ENCODE assay signal across 19 cellular contexts in genomic region chr9:133075925-133076324, GRCh38. TPM values are rescaled to one million over a fixed set of nuclear protein-coding genes. Genes with fewer than 3 reads are reported as not detected.
DNase-seq lines count a peak whose midpoint lies in the region; ATAC-seq, FAIRE-seq and TF ChIP-seq lines count a peak whose summit lies in the region.
"Had no signal": no experiment of that assay in that cellular context is flagged by ENCODE, and none has a peak within 500 bp of the region (broad histone marks: within the 10 kb centered on the region; RNA-seq: fewer than 3 reads in every experiment).

No MANE protein-coding gene starts in this region.

- no peak for FAIRE-seq in bronchial epithelial cell (lab: Jason Lieb, UNC)
- FAIRE-seq: keratinocyte had no signal

- H3K14ac ChIP-seq in mesenchymal stem cell (ENCODE audit: low read length in 2 of 2): no peak overlapping the region

- ATAC-seq in activated CD8-positive, alpha-beta memory T cell treated with anti-CD3 and anti-CD28 coated beads, Interleukin-2, amount 10 ng/mL, durations not matched to agents 7 days and 5 days: no peak
- ATAC-seq in WTC11: no peak
- ATAC-seq: HCT116, upper lobe of right lung had no signal

- H3K4me1 Mint-ChIP-seq in activated CD8-positive, alpha-beta memory T cell treated with anti-CD3 and anti-CD28 coated beads, Interleukin-2, amount 10 ng/mL, durations not matched to agents 7 days and 5 days: no peaks in the 10 kb centered on the region
- H3K4me1 Mint-ChIP-seq in WTC11: peaks cover 14% of the 10 kb centered on the region
- H3K4me1 Mint-ChIP-seq: neural crest cell had no signal

- H3K4me1 ChIP-seq in mesenchymal stem cell (ENCODE audit: control insufficient read depth, insufficient read depth, low read depth, low read length) (peaks cover 6% of the 10 kb centered on the region), OCI-LY7 (ENCODE audit: insufficient read depth, low read length, poor library complexity, severe bottlenecking) (no peaks in the 10 kb centered on the region)
- H3K4me1 ChIP-seq: BE2C, esophagus muscularis mucosa, upper lobe of right lung had no signal

- H3K27ac ChIP-seq in mesenchymal stem cell (ENCODE audit: low read length, poor library complexity, severe bottlenecking): peak overlapping the region; percentile 83
- H3K27ac ChIP-seq in OCI-LY7 (ENCODE audit: low read depth, low read length, poor library complexity, severe bottlenecking): no peak overlapping the region
- H3K27ac ChIP-seq: esophagus muscularis mucosa, upper lobe of right lung had no signal

- peak overlapping the region in 1 of 2 experiments; percentile 59 for H3K18ac ChIP-seq in mesenchymal stem cell (ENCODE audit: low read depth in 1 of 2, low read length in 2 of 2)

- H3K27me3 ChIP-seq in bronchial epithelial cell (ENCODE audit: control insufficient read depth, insufficient read depth, low read length) (no peaks in the 10 kb centered on the region), mesenchymal stem cell (ENCODE audit: control insufficient read depth in 1 of 2, insufficient read depth in 1 of 2, low read length in 2 of 2) (peaks cover 0 to 28% of the 10 kb centered on the region in 2 experiments)
- H3K27me3 ChIP-seq: BE2C, esophagus muscularis mucosa, upper lobe of right lung had no signal

- H2BK5ac ChIP-seq in mesenchymal stem cell (ENCODE audit: low read depth, low read length, poor library complexity, severe bottlenecking): no peak overlapping the region

- H3K9me3 ChIP-seq in mesenchymal stem cell (ENCODE audit: control insufficient read depth, low read length) (no peaks in the 10 kb centered on the region), OCI-LY7 (ENCODE audit: low read length) (no peaks in the 10 kb centered on the region)
- H3K9me3 ChIP-seq: BE2C, esophagus muscularis mucosa, upper lobe of right lung had no signal

- H2BK12ac ChIP-seq in mesenchymal stem cell (ENCODE audit: low read length in 2 of 2): peak overlapping the region in 1 of 2 experiments; percentile 71

- intact Hi-C loops in OCI-LY7 (cut with micrococcal nuclease; ENCODE audit: unreplicated experiment): no loop called here

- no peak overlapping the region for H2BK120ac ChIP-seq in mesenchymal stem cell (ENCODE audit: low read depth, low read length)

- H3K4me3 ChIP-seq in AG04449 (ENCODE audit: low read depth, low read length) (no peak overlapping the region; the same call in 1 of the 2 replicates), bronchial epithelial cell (ENCODE audit: low read depth, low read length) (no peak overlapping the region), mesenchymal stem cell (ENCODE audit: insufficient read depth in 1 of 2, low read depth in 1 of 2, low read length in 2 of 2) (peak overlapping the region in 1 of 2 experiments; percentile 22), OCI-LY7 (ENCODE audit: low read depth, low read length, poor library complexity, severe bottlenecking) (no peak overlapping the region)
- H3K4me3 ChIP-seq: esophagus muscularis mucosa, upper lobe of right lung had no signal

- H2BK15ac ChIP-seq in mesenchymal stem cell (ENCODE audit: low read depth, poor library complexity, severe bottlenecking): no peak overlapping the region

- POLR2A ChIA-PET in AG04449 (lab: Yijun Ruan, JAX): interaction anchor here (0.8 to 1.0 kb wide), 2 partner anchors 21 to 45 kb away, joined by 3 to 4 read pairs; partner anchors contain the start of gene GTF3C5
- POLR2A ChIA-PET in OCI-LY7 (lab: Charles Lee): no interaction called here
- POLR2A ChIA-PET in WTC11 (lab: Charles Lee): no interaction called here

- H3K9ac ChIP-seq in mesenchymal stem cell (ENCODE audit: low read length): peak overlapping the region; percentile 30

- TF ChIP-seq CTCF in AG04449 (IDR thresholded peaks at IDR 0.05; ENCODE audit: insufficient read depth, low read length, missing control alignments): no peak
- no peak for TF ChIP-seq CTCF in bronchial epithelial cell (IDR thresholded peaks at IDR 0.05; ENCODE audit: insufficient read depth, low read length, severe bottlenecking)
- TF ChIP-seq CTCF in OCI-LY7 (conservative IDR thresholded peaks at IDR 0.05; ENCODE audit: low read length): no peak
- no peak for TF ChIP-seq CTCF in WTC11 (IDR thresholded peaks at IDR 0.05)

- H4K20me1 ChIP-seq in OCI-LY7 (ENCODE audit: insufficient read depth, low read length): no peaks in the 10 kb centered on the region

- peaks cover 26% of the 10 kb centered on the region for H3K27me3 Mint-ChIP-seq in activated CD8-positive, alpha-beta memory T cell treated with anti-CD3 and anti-CD28 coated beads, Interleukin-2, amount 10 ng/mL, durations not matched to agents 7 days and 5 days
- H3K27me3 Mint-ChIP-seq in WTC11 (ENCODE audit: low read depth): peaks cover 7% of the 10 kb centered on the region; the same call in 1 of the 2 replicates

- peak; percentile 80 for DNase-seq in AG04449 (ENCODE audit: low read depth, low spot score)
- peak; percentile 53 for DNase-seq in HS-5 (ENCODE audit: low read depth)
- peak; percentile 38 for DNase-seq in bronchial epithelial cell (ENCODE audit: low read depth)
- DNase-seq in mesenchymal stem cell: peak; percentile 81
- no peak for DNase-seq in OCI-LY7 (ENCODE audit: low spot score)
- DNase-seq in activated CD8-positive, alpha-beta memory T cell treated with anti-CD3 and anti-CD28 coated beads, Interleukin-2, amount 10 ng/mL, durations not matched to agents 7 days and 5 days: no peak
- DNase-seq in germinal center (ENCODE audit: low spot score): no peak
- DNase-seq in WTC11 (ENCODE audit: low spot score): no peak
- DNase-seq: activated CD4-positive, alpha-beta T cell treated with anti-CD3 and anti-CD28 coated beads for 1 hour; BE2C; central memory CD4-positive, alpha-beta T cell; NCI-H1694; NK-92 treated with Interleukin-12 subunit alpha and Interleukin-12 subunit beta, amount 100 ng/mL, for 24 hours; stimulated activated CD8-positive, alpha-beta memory T cell treated with anti-CD3 and anti-CD28 coated beads, Interleukin-4, amount 100 ng/mL, for 48 hours; upper lobe of right lung had no signal

- no peak overlapping the region for H4K8ac ChIP-seq in mesenchymal stem cell (ENCODE audit: low read length)

- no TSS peak for BruUV-seq in OCI-LY7 (replicated peaks; lab: Mats Ljungman, UMichigan)

- no peaks in the 10 kb centered on the region for H3K9me2 ChIP-seq in OCI-LY7 (ENCODE audit: insufficient read depth, low read length)

- H3K27ac Mint-ChIP-seq in activated CD8-positive, alpha-beta memory T cell treated with anti-CD3 and anti-CD28 coated beads, Interleukin-2, amount 10 ng/mL, durations not matched to agents 7 days and 5 days: no peak overlapping the region
- no peak overlapping the region for H3K27ac Mint-ChIP-seq in WTC11

- no peaks in the 10 kb centered on the region for H3K79me2 ChIP-seq in OCI-LY7 (ENCODE audit: insufficient read depth, low read depth, low read length)

- no peaks in the 10 kb centered on the region for H3K79me1 ChIP-seq in mesenchymal stem cell (replicated peaks; ENCODE audit: low read length, poor library complexity, severe bottlenecking)

- no peak overlapping the region for H3K23ac ChIP-seq in mesenchymal stem cell (ENCODE audit: low read length in 2 of 2)

- H2AK5ac ChIP-seq in mesenchymal stem cell (ENCODE audit: low read length, severe bottlenecking): peak overlapping the region; percentile 87

- 30% methylated on average over 2 of the region's 2 CpGs for WGBS in mesenchymal stem cell

- CTCF ChIA-PET in AG04449 (lab: Yijun Ruan, JAX): interaction anchor here (0.9 to 4.9 kb wide), 11 partner anchors 15 to 254 kb away, joined by 3 to 68 read pairs (median 4); partner anchors contain the start of genes CEL and GTF3C5
- CTCF ChIA-PET in OCI-LY7 (lab: Charles Lee; ENCODE audit: unreplicated experiment): interaction anchor here (0.5 kb wide), 1 partner anchor 384 kb away, joined by 8 read pairs; the partner anchor contains the start of gene CACFD1
- CTCF ChIA-PET in activated CD8-positive, alpha-beta memory T cell treated with anti-CD3 and anti-CD28 coated beads, Interleukin-2, amount 10 ng/mL, durations not matched to agents 7 days and 5 days (lab: Charles Lee): interaction anchor here (0.6 to 4.7 kb wide), 4 partner anchors 19 to 674 kb away, joined by 3 to 19 read pairs (median 4); no protein-coding TSS in a partner anchor
- CTCF ChIA-PET in WTC11 (lab: Charles Lee): interaction anchor here (0.6 to 4.4 kb wide), 4 partner anchors 14 to 68 kb away, joined by 3 to 20 read pairs (median 4); no protein-coding TSS in a partner anchor

- no peak overlapping the region for H3K4me2 ChIP-seq in mesenchymal stem cell (ENCODE audit: low read length, poor library complexity, severe bottlenecking)
- no peak overlapping the region for H3K4me2 ChIP-seq in OCI-LY7 (ENCODE audit: low read length)

- H4K91ac ChIP-seq in mesenchymal stem cell (ENCODE audit: low read length): no peak overlapping the region

- H3K4me3 Mint-ChIP-seq in activated CD8-positive, alpha-beta memory T cell treated with anti-CD3 and anti-CD28 coated beads, Interleukin-2, amount 10 ng/mL, durations not matched to agents 7 days and 5 days: no peak overlapping the region
- no peak overlapping the region for H3K4me3 Mint-ChIP-seq in WTC11
- H3K4me3 Mint-ChIP-seq: neural crest cell had no signal

- H3K36me3 ChIP-seq in bronchial epithelial cell (ENCODE audit: control insufficient read depth, insufficient read depth, low read length) (no peaks in the 10 kb centered on the region), mesenchymal stem cell (ENCODE audit: control insufficient read depth in 1 of 2, insufficient read depth in 2 of 2, low read depth in 1 of 2, low read length in 2 of 2) (peaks cover 0 to 3% of the 10 kb centered on the region in 2 experiments), OCI-LY7 (ENCODE audit: insufficient read depth, low read length) (no peaks in the 10 kb centered on the region)
- H3K36me3 ChIP-seq: BE2C, upper lobe of right lung had no signal

- H2AFZ ChIP-seq in mesenchymal stem cell (ENCODE audit: low read depth, low read length): no peak overlapping the region
- H2AFZ ChIP-seq in OCI-LY7 (ENCODE audit: low read length): no peak overlapping the region

- H3K4ac ChIP-seq in mesenchymal stem cell (ENCODE audit: low read depth in 1 of 2, low read length in 2 of 2): no peak overlapping the region

- H3K9me3 Mint-ChIP-seq in activated CD8-positive, alpha-beta memory T cell treated with anti-CD3 and anti-CD28 coated beads, Interleukin-2, amount 10 ng/mL, durations not matched to agents 7 days and 5 days (ENCODE audit: low read depth): no peaks in the 10 kb centered on the region
- H3K9me3 Mint-ChIP-seq in WTC11: no peaks in the 10 kb centered on the region
- H3K9me3 Mint-ChIP-seq: neural crest cell had no signal

- H3K36me3 Mint-ChIP-seq in activated CD8-positive, alpha-beta memory T cell treated with anti-CD3 and anti-CD28 coated beads, Interleukin-2, amount 10 ng/mL, durations not matched to agents 7 days and 5 days: no peaks in the 10 kb centered on the region
- H3K36me3 Mint-ChIP-seq in WTC11: peaks cover 3% of the 10 kb centered on the region

RNA-seq across cellular contexts. Expression of gene CEL, which starts 14.1 kb away (rescaled TPM):
- total RNA-seq in bronchial epithelial cell (0.53 and 1.3 TPM in 2 replicates), OCI-LY7 (2022) (1.4 and 1.8 TPM in 2 replicates), WTC11 (2021) (6.6 to 10.4 TPM (median 8.1 TPM) in 3 replicates)
- polyA plus RNA-seq in mesenchymal stem cell (2013, experiment 1 of 2): 0.57 TPM
- polyA plus RNA-seq in mesenchymal stem cell (2013, experiment 2 of 2): 0.55 TPM
- 0.39 and 1.2 TPM in 2 replicates for total RNA-seq in OCI-LY7 (2014; rRNA removed; shearing (Covaris generic))
- total RNA-seq in activated CD8-positive, alpha-beta memory T cell treated with anti-CD3 and anti-CD28 coated beads, Interleukin-2, amount 10 ng/mL, durations not matched to agents 7 days and 5 days: 1 to 10 TPM; 1.7 to 1.9 TPM

RNA-seq across cellular contexts. Expression of gene RALGDS, which starts 45.1 kb away (rescaled TPM):
- total RNA-seq in bronchial epithelial cell (18.7 and 21.1 TPM in 2 replicates), OCI-LY7 (2022) (23.8 and 28.6 TPM in 2 replicates), WTC11 (2021) (19.5 to 23.2 TPM (median 22.9 TPM) in 3 replicates)
- 30.8 TPM for polyA plus RNA-seq in mesenchymal stem cell (2013, experiment 1 of 2)
- 27.5 TPM for polyA plus RNA-seq in mesenchymal stem cell (2013, experiment 2 of 2)
- 22.0 and 28.2 TPM in 2 replicates for total RNA-seq in OCI-LY7 (2014; rRNA removed; shearing (Covaris generic))
- total RNA-seq in activated CD8-positive, alpha-beta memory T cell treated with anti-CD3 and anti-CD28 coated beads, Interleukin-2, amount 10 ng/mL, durations not matched to agents 7 days and 5 days: 100 to 1,000 TPM; 103 to 114 TPM

RNA-seq across cellular contexts. Expression of gene GTF3C5, which starts 45.1 kb away (rescaled TPM):
- 29.7 and 31.4 TPM in 2 replicates for total RNA-seq in bronchial epithelial cell
- polyA plus RNA-seq in mesenchymal stem cell (2013, experiment 1 of 2): 31.5 TPM
- polyA plus RNA-seq in mesenchymal stem cell (2013, experiment 2 of 2): 30.0 TPM
- 91.9 and 97.0 TPM in 2 replicates for total RNA-seq in OCI-LY7 (2014; rRNA removed; shearing (Covaris generic))
- total RNA-seq in OCI-LY7 (2022): 90.3 and 91.6 TPM in 2 replicates
- 10 to 100 TPM; 83.8 to 89.0 TPM for total RNA-seq in activated CD8-positive, alpha-beta memory T cell treated with anti-CD3 and anti-CD28 coated beads, Interleukin-2, amount 10 ng/mL, durations not matched to agents 7 days and 5 days
- total RNA-seq in WTC11 (2021): 86.6 to 104 TPM (median 87.6 TPM) in 3 replicates

Comparison
In these comparisons a context has a peak if more than half of its experiments do, and no peak if none do; other contexts are left out.
1. DNase-seq: peak in AG04449 (single experiment), HS-5 (single experiment), bronchial epithelial cell (single experiment) and mesenchymal stem cell (single experiment); none in OCI-LY7 (single experiment), activated CD8-positive, alpha-beta memory T cell treated with anti-CD3 and anti-CD28 coated beads, Interleukin-2, amount 10 ng/mL, durations not matched to agents 7 days and 5 days (single experiment), germinal center (single experiment) and WTC11 (single experiment).